In genomic region chr19:33291623-33292534, GRCh38 we compare ENCODE assay signal across 1 cellular context.
TF ChIP-seq lines count a peak whose summit lies in the region.

No MANE protein-coding gene starts in this region.

TF ChIP-seq in HCT116, 20 proteins besides CTCF, POLR2A, EP300 and RAD21 (continued from another document):
- TF ChIP-seq ZBTB33 (IDR thresholded peaks at IDR 0.05; ENCODE audit: extremely low read depth, insufficient replicate concordance, low read length) (no peak), ZNF274 (IDR thresholded peaks at IDR 0.05; ENCODE audit: low read depth, low read length) (no peak), ATF3 (IDR thresholded peaks at IDR 0.05) (no peak), SRF (IDR thresholded peaks at IDR 0.05; ENCODE audit: low read depth) (no peak)
